Comparison of ENCODE assay signal across 8 cellular contexts in genomic region chr4:39699676-39700409, GRCh38. TPM values are rescaled to one million over a fixed set of nuclear protein-coding genes. Genes with fewer than 3 reads are reported as not detected.
A peak's percentile ranks its signal among the peaks of the same experiment; 100 is the strongest.
DNase-seq lines count a peak whose midpoint lies in the region; ATAC-seq and TF ChIP-seq lines count a peak whose summit lies in the region.

No MANE protein-coding gene starts in this region.

- intact Hi-C loops in sciatic nerve (cut with DNase I): loop anchor here (10.0 kb wide), 1 partner anchor 275 kb away; the partner anchor contains the start of gene PDS5A

- H3K27me3 ChIP-seq in skeletal muscle satellite cell (ENCODE audit: control insufficient read depth, insufficient read depth, low read length): no peaks in the 10 kb centered on the region

- peaks cover 20% of the 10 kb centered on the region for H3K4me1 ChIP-seq in skeletal muscle satellite cell (ENCODE audit: control insufficient read depth, insufficient read depth, low read length)

- H3K4me3 ChIP-seq in epithelial cell of proximal tubule (ENCODE audit: low read depth, low read length): peak overlapping the region; percentile 93
- peak overlapping the region; percentile 98 for H3K4me3 ChIP-seq in skeletal muscle satellite cell (ENCODE audit: low read length)

- DNase-seq in DMS53 (lab: John Stamatoyannopoulos, UW) (peak; percentile 17), DMS53 treated with DMSO at 0.1 percent for 48 hours (lab: John Stamatoyannopoulos, UW; ENCODE audit: unreplicated experiment) (no peak), RKO (ENCODE audit: low spot score) (peak; percentile 87), epithelial cell of proximal tubule (ENCODE audit: low read depth) (no peak), sciatic nerve (ENCODE audit: low spot score) (no peak), cerebellar cortex (ENCODE audit: low spot score) (no peak), NCI-H1092 treated with DMSO at 0.1 percent for 48 hours (lab: John Stamatoyannopoulos, UW) (no peak)

- no peak for ATAC-seq in sciatic nerve

- H3K4me2 ChIP-seq in skeletal muscle satellite cell (ENCODE audit: low read length): peak overlapping the region; percentile 85

- TF ChIP-seq CTCF in epithelial cell of proximal tubule (conservative IDR thresholded peaks at IDR 0.05; ENCODE audit: low read depth, low read length): no peak

- peaks cover 16% of the 10 kb centered on the region for H3K36me3 ChIP-seq in skeletal muscle satellite cell (ENCODE audit: insufficient read depth, low read length)

- H3K9me3 ChIP-seq in skeletal muscle satellite cell (replicated peaks; ENCODE audit: low read length): no peaks in the 10 kb centered on the region

- H3K9ac ChIP-seq in skeletal muscle satellite cell (ENCODE audit: low read depth, low read length): peak overlapping the region; percentile 99

RNA-seq across cellular contexts. Expression of gene UBE2K, which starts 1.9 kb away (rescaled TPM):
- total RNA-seq in epithelial cell of proximal tubule (26.1 and 32.7 TPM in 2 replicates), sciatic nerve (51.0 TPM)
- total RNA-seq in skeletal muscle satellite cell (2012; rRNA removed): 16.0 and 19.9 TPM in 2 replicates

Comparison
In these comparisons a context has a peak if more than half of its experiments do, and no peak if none do; other contexts are left out.
1. DNase-seq: peak in DMS53 (single experiment) and RKO (single experiment); none in DMS53 treated with DMSO at 0.1 percent for 48 hours (single experiment), epithelial cell of proximal tubule (single experiment), sciatic nerve (single experiment), cerebellar cortex (single experiment) and NCI-H1092 treated with DMSO at 0.1 percent for 48 hours (single experiment).